In genomic region chr1:117335376-117336086, GRCh38 we compare ENCODE assay signal across 13 cellular contexts. TPM values are rescaled to one million over a fixed set of nuclear protein-coding genes. Genes with fewer than 3 reads are reported as not detected.
DNase-seq lines count a peak whose midpoint lies in the region; ATAC-seq and TF ChIP-seq lines count a peak whose summit lies in the region.
"Had no signal": no experiment of that assay in that cellular context is flagged by ENCODE, and none has a peak within 500 bp of the region (broad histone marks: within the 10 kb centered on the region; RNA-seq: fewer than 3 reads in every experiment).

No MANE protein-coding gene starts in this region.

- no peak overlapping the region for H3K23ac ChIP-seq in mesenchymal stem cell (ENCODE audit: low read length in 2 of 2)

- H4K8ac ChIP-seq in mesenchymal stem cell (ENCODE audit: low read length) = no peak overlapping the region

- H3F3A ChIP-seq in PC-3 (ENCODE audit: low read length, unreplicated experiment) (no peaks in the 10 kb centered on the region), smooth muscle cell (ENCODE audit: low read depth) (peaks cover 3% of the 10 kb centered on the region)

- BruUV-seq in PC-3 (replicated peaks; lab: Mats Ljungman, UMichigan) (no TSS peak), OCI-LY7 (replicated peaks; lab: Mats Ljungman, UMichigan) (no TSS peak)

- no peak overlapping the region for H2BK15ac ChIP-seq in mesenchymal stem cell (ENCODE audit: low read depth, poor library complexity, severe bottlenecking)

- H3K27me3 ChIP-seq in HAP-1 (ENCODE audit: low read depth) (no peaks in the 10 kb centered on the region), PC-3 (ENCODE audit: low read length) (no peaks in the 10 kb centered on the region), smooth muscle cell (ENCODE audit: low read depth) (no peaks in the 10 kb centered on the region), mesenchymal stem cell (ENCODE audit: control insufficient read depth in 1 of 2, insufficient read depth in 1 of 2, low read length in 2 of 2) (no peaks in the 10 kb centered on the region)

- H3K4me1 ChIP-seq in HAP-1 = peaks cover 13% of the 10 kb centered on the region
- H3K4me1 ChIP-seq in PC-3 (ENCODE audit: insufficient read depth, low read length) = peaks cover 7% of the 10 kb centered on the region; the same call in 1 of the 2 replicates
- H3K4me1 ChIP-seq in smooth muscle cell (ENCODE audit: low read depth) = peaks cover 5% of the 10 kb centered on the region
- H3K4me1 ChIP-seq in mesenchymal stem cell (ENCODE audit: control insufficient read depth, insufficient read depth, low read depth, low read length) = no peaks in the 10 kb centered on the region
- H3K4me1 ChIP-seq in OCI-LY7 (ENCODE audit: insufficient read depth, low read length, poor library complexity, severe bottlenecking) = no peaks in the 10 kb centered on the region

- WGBS in smooth muscle cell (ENCODE audit: low lambda C conversion rate) = 63% methylated on average over 4 of the region's 4 CpGs
- WGBS in mesenchymal stem cell = 79% methylated on average over 3 of the region's 4 CpGs

- H3K4me2 ChIP-seq in PC-3 (ENCODE audit: low read length) = no peak overlapping the region
- no peak overlapping the region for H3K4me2 ChIP-seq in smooth muscle cell
- no peak overlapping the region for H3K4me2 ChIP-seq in mesenchymal stem cell (ENCODE audit: low read length, poor library complexity, severe bottlenecking)
- no peak overlapping the region for H3K4me2 ChIP-seq in OCI-LY7 (ENCODE audit: low read length)
- H3K4me2 ChIP-seq: GM23338 had no signal

- no peak overlapping the region for H4K91ac ChIP-seq in mesenchymal stem cell (ENCODE audit: low read length)

- in situ Hi-C loops in HAP-1 (cut with MboI; ENCODE audit: low sequenced_read_pairs) = no loop called here

- no peak overlapping the region for H3K4ac ChIP-seq in mesenchymal stem cell (ENCODE audit: low read depth in 1 of 2, low read length in 2 of 2)

- H3K18ac ChIP-seq in mesenchymal stem cell (ENCODE audit: low read depth in 1 of 2, low read length in 2 of 2) = no peak overlapping the region

- H3K9ac ChIP-seq in PC-3 (ENCODE audit: low read length) = no peak overlapping the region
- H3K9ac ChIP-seq in smooth muscle cell (ENCODE audit: low read depth) = no peak overlapping the region
- H3K9ac ChIP-seq in mesenchymal stem cell (ENCODE audit: low read length) = no peak overlapping the region

- no peaks in the 10 kb centered on the region for H3K79me2 ChIP-seq in PC-3 (ENCODE audit: low read length)
- H3K79me2 ChIP-seq in smooth muscle cell (ENCODE audit: low read depth) = no peaks in the 10 kb centered on the region
- no peaks in the 10 kb centered on the region for H3K79me2 ChIP-seq in OCI-LY7 (ENCODE audit: insufficient read depth, low read depth, low read length)

- no peak overlapping the region for H3K27ac ChIP-seq in PC-3 (ENCODE audit: low read length)
- H3K27ac ChIP-seq in smooth muscle cell (ENCODE audit: low read depth) = peak overlapping the region; percentile 24
- H3K27ac ChIP-seq in mesenchymal stem cell (ENCODE audit: low read length, poor library complexity, severe bottlenecking) = no peak overlapping the region
- no peak overlapping the region for H3K27ac ChIP-seq in OCI-LY7 (ENCODE audit: low read depth, low read length, poor library complexity, severe bottlenecking)

- H2BK5ac ChIP-seq in mesenchymal stem cell (ENCODE audit: low read depth, low read length, poor library complexity, severe bottlenecking) = no peak overlapping the region

- POLR2A ChIA-PET in PC-3 (lab: Charles Lee; ENCODE audit: unreplicated experiment) (interaction anchor here (0.6 kb wide), 2 partner anchors 32 to 275 kb away, joined by 4 read pairs; partner anchors contain the start of genes MAN1A2 and TTF2), OCI-LY7 (lab: Charles Lee) (interaction anchor here (0.6 to 1.9 kb wide), 7 partner anchors 14 to 696 kb away, joined by 3 to 5 read pairs (median 3); no protein-coding TSS in a partner anchor)

- no peaks in the 10 kb centered on the region for H4K20me1 ChIP-seq in PC-3 (ENCODE audit: low read length)
- no peaks in the 10 kb centered on the region for H4K20me1 ChIP-seq in smooth muscle cell (ENCODE audit: low read depth)
- no peaks in the 10 kb centered on the region for H4K20me1 ChIP-seq in OCI-LY7 (ENCODE audit: insufficient read depth, low read length)

- no peak overlapping the region for H2BK120ac ChIP-seq in mesenchymal stem cell (ENCODE audit: low read depth, low read length)

- CTCF ChIA-PET in PC-3 (lab: Charles Lee) (no interaction called here), OCI-LY7 (lab: Charles Lee; ENCODE audit: unreplicated experiment) (no interaction called here)

- no peak overlapping the region for H2AK5ac ChIP-seq in mesenchymal stem cell (ENCODE audit: low read length, severe bottlenecking)

- H3K9me3 ChIP-seq in HAP-1 (no peaks in the 10 kb centered on the region), PC-3 (ENCODE audit: low read length) (no peaks in the 10 kb centered on the region), smooth muscle cell (replicated peaks; ENCODE audit: low read depth) (no peaks in the 10 kb centered on the region), mesenchymal stem cell (ENCODE audit: control insufficient read depth, low read length) (no peaks in the 10 kb centered on the region), OCI-LY7 (ENCODE audit: low read length) (no peaks in the 10 kb centered on the region)

- H2AFZ ChIP-seq in PC-3 (ENCODE audit: low read length) = no peak overlapping the region
- no peak overlapping the region for H2AFZ ChIP-seq in smooth muscle cell (ENCODE audit: low read depth)
- H2AFZ ChIP-seq in mesenchymal stem cell (ENCODE audit: low read depth, low read length) = no peak overlapping the region
- no peak overlapping the region for H2AFZ ChIP-seq in OCI-LY7 (ENCODE audit: low read length)
- H2AFZ ChIP-seq: GM23338 had no signal

- no peak overlapping the region for H2BK12ac ChIP-seq in mesenchymal stem cell (ENCODE audit: low read length in 2 of 2)

- TF ChIP-seq CTCF in PC-3 (conservative IDR thresholded peaks at IDR 0.05; ENCODE audit: low read depth, low read length) = no peak
- no peak for TF ChIP-seq CTCF in smooth muscle cell (IDR thresholded peaks at IDR 0.05; ENCODE audit: borderline replicate concordance, insufficient read depth, poor library complexity, severe bottlenecking)
- no peak for TF ChIP-seq CTCF in OCI-LY7 (conservative IDR thresholded peaks at IDR 0.05; ENCODE audit: low read length)

- H3K4me3 ChIP-seq in HAP-1 = no peak overlapping the region
- no peak overlapping the region for H3K4me3 ChIP-seq in PC-3 (ENCODE audit: low read length)
- H3K4me3 ChIP-seq in smooth muscle cell = no peak overlapping the region
- no peak overlapping the region for H3K4me3 ChIP-seq in mesenchymal stem cell (ENCODE audit: insufficient read depth in 1 of 2, low read depth in 1 of 2, low read length in 2 of 2)
- H3K4me3 ChIP-seq in OCI-LY7 (ENCODE audit: low read depth, low read length, poor library complexity, severe bottlenecking) = no peak overlapping the region
- H3K4me3 ChIP-seq: GM23338 had no signal

- H3K9me2 ChIP-seq in PC-3 (replicated peaks; ENCODE audit: low read length) (no peaks in the 10 kb centered on the region), OCI-LY7 (ENCODE audit: insufficient read depth, low read length) (no peaks in the 10 kb centered on the region)

- H3K36me3 ChIP-seq in HAP-1 (replicated peaks) = no peaks in the 10 kb centered on the region
- H3K36me3 ChIP-seq in PC-3 (ENCODE audit: low read depth, low read length) = no peaks in the 10 kb centered on the region
- no peaks in the 10 kb centered on the region for H3K36me3 ChIP-seq in smooth muscle cell (ENCODE audit: low read depth)
- no peaks in the 10 kb centered on the region for H3K36me3 ChIP-seq in mesenchymal stem cell (ENCODE audit: control insufficient read depth in 1 of 2, insufficient read depth in 2 of 2, low read depth in 1 of 2, low read length in 2 of 2)
- no peaks in the 10 kb centered on the region for H3K36me3 ChIP-seq in OCI-LY7 (ENCODE audit: insufficient read depth, low read length)

- ATAC-seq in PC-3 = 0 out of 2 replicates have a peak, but pooled peaks have one; percentile 6
- ATAC-seq: GM23338, HepG2 had no signal

- H3K14ac ChIP-seq in mesenchymal stem cell (ENCODE audit: low read length in 2 of 2) = no peak overlapping the region

- intact Hi-C loops in PC-3 (cut with micrococcal nuclease) = no loop called here
- intact Hi-C loops in OCI-LY7 (cut with micrococcal nuclease; ENCODE audit: unreplicated experiment) = no loop called here

- DNase-seq in HAP-1 (ENCODE audit: low spot score in 2 of 2) (peak; percentile 12 to 34), PC-3 (no peak), foreskin melanocyte (peak; percentile 11), smooth muscle cell (lab: John Stamatoyannopoulos, UW; ENCODE audit: unreplicated experiment) (no peak), mesenchymal stem cell (no peak), OCI-LY7 (ENCODE audit: low spot score) (no peak), occipital lobe (lab: John Stamatoyannopoulos, UW) (no peak)
- DNase-seq: Calu3; CD4-positive, alpha-beta T cell; DMS 273 treated with DMSO at 0.1 percent for 48 hours; H7 had no signal

- no peaks in the 10 kb centered on the region for H3K79me1 ChIP-seq in mesenchymal stem cell (replicated peaks; ENCODE audit: low read length, poor library complexity, severe bottlenecking)

RNA-seq across cellular contexts. Expression of gene MAN1A2, which starts 31.7 kb away (rescaled TPM):
- total RNA-seq in PC-3 (2014; rRNA removed) (18.0 and 21.1 TPM in 2 replicates), smooth muscle cell (41.3 and 48.8 TPM in 2 replicates), OCI-LY7 (2022) (27.5 and 31.2 TPM in 2 replicates), occipital lobe (127 TPM)
- 18.2 and 23.6 TPM in 2 replicates for polyA plus RNA-seq in smooth muscle cell
- 28.6 TPM for polyA plus RNA-seq in mesenchymal stem cell (2013, experiment 1 of 2)
- polyA plus RNA-seq in mesenchymal stem cell (2013, experiment 2 of 2) = 29.2 TPM
- total RNA-seq in OCI-LY7 (2014; rRNA removed; shearing (Covaris generic)) = 16.1 and 18.9 TPM in 2 replicates

Comparison
In these comparisons a context has a peak if more than half of its experiments do, and no peak if none do; other contexts are left out.
1. DNase-seq: peak in HAP-1 (2 of 2) and foreskin melanocyte (single experiment); none in PC-3 (single experiment), smooth muscle cell (single experiment), mesenchymal stem cell (single experiment), OCI-LY7 (single experiment) and occipital lobe (single experiment).